15 cellular contexts compared by ENCODE assay signal in the genomic region with DNA sequence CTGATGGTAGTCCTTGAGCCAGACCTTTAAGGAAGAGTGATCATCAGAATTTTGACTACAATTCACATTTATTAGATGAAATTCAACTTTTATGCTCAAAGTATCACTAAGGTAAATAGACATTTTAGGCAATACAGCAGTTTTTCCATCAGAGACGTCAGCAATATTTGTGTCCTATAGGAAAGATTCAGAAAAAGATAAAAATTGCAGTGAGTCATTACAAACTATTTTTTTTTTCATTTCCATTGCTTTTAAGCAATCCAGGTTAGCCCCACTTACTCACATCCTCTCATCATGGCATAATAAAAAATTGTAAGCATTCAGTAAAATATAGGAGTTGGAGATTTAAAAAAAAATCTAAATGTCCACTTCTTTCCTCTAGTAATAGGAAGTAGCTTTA. TPM values are rescaled to one million over a fixed set of nuclear protein-coding genes. Genes with fewer than 3 reads are reported as not detected.
A peak's percentile ranks its signal among the peaks of the same experiment; 100 is the strongest.
DNase-seq lines count a peak whose midpoint lies in the region; ATAC-seq, FAIRE-seq and TF ChIP-seq lines count a peak whose summit lies in the region.
"Had no signal": no experiment of that assay in that cellular context is flagged by ENCODE, and none has a peak within 500 bp of the region (broad histone marks: within the 10 kb centered on the region; RNA-seq: fewer than 3 reads in every experiment).

No MANE protein-coding gene starts in this region.

- intact Hi-C loops in endothelial cell of umbilical vein (cut with micrococcal nuclease), result no loop called here

- CTCF ChIA-PET in endothelial cell of umbilical vein (lab: Charles Lee), result no interaction called here

- DNase-seq in HCEC 1CT (peak; percentile 66), adipocyte (ENCODE audit: low read depth) (peak; percentile 11), endothelial cell of umbilical vein (ENCODE audit: low read depth, low spot score) (peak; percentile 24), skeletal muscle cell (ENCODE audit: low read depth) (peak; percentile 9), GM03348 (ENCODE audit: low spot score) (no peak)
- DNase-seq: ACHN, AML-193, DMS 273 treated with DMSO at 0.1 percent for 48 hours, Kasumi-1, NCI-H1417, NCI-H2029 treated with DMSO at 0.1 percent for 48 hours, NCI-H774 had no signal

- H3K9me1 ChIP-seq in endothelial cell of umbilical vein (replicated peaks; ENCODE audit: control insufficient read depth, extremely low read depth, insufficient read depth, low read length), result no peaks in the 10 kb centered on the region

- dilution Hi-C loops in endothelial cell of umbilical vein (cut with MboI; ENCODE audit: extremely low pct_ligation_motif_present, low sequenced_read_pairs), result no loop called here

- no peaks in the 10 kb centered on the region for H3K27me3 ChIP-seq in adipocyte (replicated peaks; ENCODE audit: control insufficient read depth, insufficient read depth, low read length)
- H3K27me3 ChIP-seq in endothelial cell of umbilical vein (ENCODE audit: control insufficient read depth in 2 of 2, insufficient read depth in 2 of 2, low read length in 2 of 2), result no peaks in the 10 kb centered on the region

- no peaks in the 10 kb centered on the region for H3K9me3 ChIP-seq in adipocyte (ENCODE audit: control insufficient read depth, low read length)
- no peaks in the 10 kb centered on the region for H3K9me3 ChIP-seq in endothelial cell of umbilical vein (replicated peaks; ENCODE audit: control insufficient read depth, insufficient read depth, low read length)

- H4K20me1 ChIP-seq in endothelial cell of umbilical vein (replicated peaks; ENCODE audit: control insufficient read depth, extremely low read depth, insufficient read depth, low read length), result no peaks in the 10 kb centered on the region

- H3K36me3 ChIP-seq in adipocyte (ENCODE audit: control insufficient read depth, insufficient read depth, low read length, severe bottlenecking) (no peaks in the 10 kb centered on the region), endothelial cell of umbilical vein (ENCODE audit: control insufficient read depth in 2 of 2, extremely low read depth in 1 of 2, insufficient read depth in 2 of 2, low read length in 2 of 2) (no peaks in the 10 kb centered on the region)

- no peaks in the 10 kb centered on the region for H3K79me2 ChIP-seq in endothelial cell of umbilical vein (ENCODE audit: control insufficient read depth, insufficient read depth, low read length)

- no peak overlapping the region for H3K27ac ChIP-seq in endothelial cell of umbilical vein (ENCODE audit: insufficient read depth, low read depth, low read length)

- no TSS peak for BruUV-seq in endothelial cell of umbilical vein (replicated peaks; lab: Mats Ljungman, UMichigan)

- no peak overlapping the region for H3K4me2 ChIP-seq in endothelial cell of umbilical vein (ENCODE audit: insufficient read depth, low read length)

- TF ChIP-seq POLR2A in endothelial cell of umbilical vein (IDR thresholded peaks at IDR 0.05; ENCODE audit: low read depth, low read length), result no peak

- no peak overlapping the region for H3K4me3 ChIP-seq in adipocyte (ENCODE audit: low read length)
- no peak overlapping the region for H3K4me3 ChIP-seq in endothelial cell of umbilical vein (replicated peaks in 1 of 3; ENCODE audit: insufficient read depth in 1 of 3, low read depth in 1 of 3, low read length in 3 of 3)
- no peak overlapping the region for H3K4me3 ChIP-seq in skeletal muscle cell (ENCODE audit: low read depth, low read length)

- POLR2A ChIA-PET in endothelial cell of umbilical vein (lab: Charles Lee), result no interaction called here

- ATAC-seq in HG02970 (IDR thresholded peaks at IDR 0.05; ENCODE audit: low FRiP score, unreplicated experiment) (no peak), HG03045 (IDR thresholded peaks at IDR 0.05; ENCODE audit: unreplicated experiment) (no peak)

- no peak for TF ChIP-seq CTCF in endothelial cell of umbilical vein (IDR thresholded peaks at IDR 0.05; ENCODE audit: extremely low read depth in 1 of 2, insufficient read depth in 1 of 2, low read depth in 1 of 2, low read length in 2 of 2)

- no peak overlapping the region for H2AFZ ChIP-seq in endothelial cell of umbilical vein (ENCODE audit: low read depth, low read length)

- H3K9ac ChIP-seq in adipocyte (ENCODE audit: low read length) (no peak overlapping the region), endothelial cell of umbilical vein (replicated peaks; ENCODE audit: extremely low read depth, insufficient read depth, low read length) (no peak overlapping the region)

- FAIRE-seq in endothelial cell of umbilical vein (lab: Jason Lieb, UNC), result no peak
- FAIRE-seq: H54 had no signal

- no peaks in the 10 kb centered on the region for H3K4me1 ChIP-seq in adipocyte (ENCODE audit: control insufficient read depth, insufficient read depth, low read length)
- no peaks in the 10 kb centered on the region for H3K4me1 ChIP-seq in endothelial cell of umbilical vein (ENCODE audit: control insufficient read depth, extremely low read depth, insufficient read depth, low read length)

TF ChIP-seq in endothelial cell of umbilical vein, 7 proteins besides CTCF, POLR2A, EP300 and RAD21:
- TF ChIP-seq JUN (IDR thresholded peaks at IDR 0.05; ENCODE audit: borderline replicate concordance, insufficient read depth, insufficient read length, low read depth) (no peak), MYC (IDR thresholded peaks at IDR 0.05; ENCODE audit: low read depth, low read length) (no peak), POLR2AphosphoS5 (IDR thresholded peaks at IDR 0.05; ENCODE audit: insufficient read depth, low read depth, low read length) (no peak), FOS (IDR thresholded peaks at IDR 0.05; ENCODE audit: borderline replicate concordance, insufficient read depth, low read length) (peak; percentile 66), GATA2 (IDR thresholded peaks at IDR 0.05; ENCODE audit: insufficient read depth, insufficient read length, low read depth, low read length) (peak; percentile 68), EZH2 (IDR thresholded peaks at IDR 0.05; ENCODE audit: borderline replicate concordance, low read depth, low read length, severe bottlenecking) (no peak)
- TF ChIP-seq, protein P1, sequence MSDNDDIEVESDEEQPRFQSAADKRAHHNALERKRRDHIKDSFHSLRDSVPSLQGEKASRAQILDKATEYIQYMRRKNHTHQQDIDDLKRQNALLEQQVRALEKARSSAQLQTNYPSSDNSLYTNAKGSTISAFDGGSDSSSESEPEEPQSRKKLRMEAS (IDR thresholded peaks at IDR 0.05; ENCODE audit: insufficient read depth, insufficient read length), result no peak
TF ChIP-seq in endothelial cell of umbilical vein: peak in this region for 2.

RNA-seq across cellular contexts. Expression of a gene that starts 46.9 kb away (rescaled TPM):
- total RNA-seq in endothelial cell of umbilical vein, result 13.8 and 15.0 TPM in 2 replicates
- 3.3 and 3.9 TPM in 2 replicates for polyA plus RNA-seq in endothelial cell of umbilical vein
- polyA plus RNA-seq in endothelial cell of umbilical vein (2011; cell fraction: cytosol; rRNA removed), result 4.5 and 4.6 TPM in 2 replicates
- polyA plus RNA-seq in endothelial cell of umbilical vein (2011; cell fraction: nucleus; rRNA removed), result 5.8 and 7.7 TPM in 2 replicates
- polyA plus RNA-seq in endothelial cell of umbilical vein (2012), result 14.1 and 17.6 TPM in 2 replicates
- 4.9 and 5.9 TPM in 2 replicates for polyA minus RNA-seq in endothelial cell of umbilical vein
- 5.2 TPM for polyA minus RNA-seq in endothelial cell of umbilical vein (2011; cell fraction: cytosol; rRNA and poly(A)+ RNA removed)
- polyA minus RNA-seq in endothelial cell of umbilical vein (2011; cell fraction: nucleus; rRNA and poly(A)+ RNA removed), result 7.9 and 9.5 TPM in 2 replicates
